15 cellular contexts compared by ENCODE assay signal in the genomic region with DNA sequence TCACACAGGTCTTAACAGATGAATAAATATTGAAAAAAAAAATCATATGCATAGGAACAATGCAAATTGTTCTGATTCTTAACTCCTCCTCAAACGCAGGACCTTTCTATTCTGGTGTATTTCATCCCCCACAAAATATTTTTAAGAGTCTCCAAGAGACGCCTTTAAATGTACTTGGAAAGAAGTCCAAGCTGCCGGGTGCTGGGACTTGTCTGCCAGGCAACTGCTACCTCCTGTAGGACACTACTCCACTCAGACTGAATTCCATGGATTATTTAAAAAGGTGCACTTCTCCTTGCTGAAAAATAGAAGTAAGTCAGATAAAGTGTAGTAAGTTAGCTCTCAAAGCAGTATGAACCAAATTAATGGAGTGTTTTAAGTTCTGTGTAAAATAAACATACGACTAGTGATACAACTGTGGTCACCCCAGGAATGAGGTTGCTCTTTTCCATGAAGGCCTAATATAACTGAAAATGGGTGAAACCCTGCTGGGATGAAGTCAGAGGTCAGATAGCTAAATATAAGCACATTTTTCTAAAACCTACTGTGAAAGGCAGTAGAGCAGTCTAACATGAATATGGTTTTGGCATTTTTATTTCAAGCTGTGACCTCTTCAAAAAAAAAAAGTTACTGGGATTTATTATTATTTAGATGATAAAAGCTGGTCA.
DNase-seq lines count a peak whose midpoint lies in the region; TF ChIP-seq lines count a peak whose summit lies in the region.
"Had no signal": no experiment of that assay in that cellular context is flagged by ENCODE, and none has a peak within 500 bp of the region (broad histone marks: within the 10 kb centered on the region; RNA-seq: fewer than 3 reads in every experiment).

No MANE protein-coding gene starts in this region.

- H3K27ac ChIP-seq in esophagus muscularis mucosa (replicated peaks in 1 of 4) (peak overlapping the region; percentile 58 to 66 (median 61)), sigmoid colon (peak overlapping the region; percentile 19 to 71 (median 52)), adrenal gland (no peak overlapping the region)
- H3K27ac ChIP-seq: Peyer's patch had no signal

- in situ Hi-C loops in HAP-1 (cut with MboI; ENCODE audit: low sequenced_read_pairs), result no loop called here

- H3K27me3 ChIP-seq in BJ (ENCODE audit: control insufficient read depth, insufficient read depth, low read length) (no peaks in the 10 kb centered on the region), esophagus muscularis mucosa (no peaks in the 10 kb centered on the region), sigmoid colon (no peaks in the 10 kb centered on the region), HAP-1 (ENCODE audit: low read depth) (no peaks in the 10 kb centered on the region), adrenal gland (no peaks in the 10 kb centered on the region)
- H3K27me3 ChIP-seq: Peyer's patch had no signal

- POLR2A ChIA-PET in BJ (lab: Charles Lee), result no interaction called here

- TF ChIP-seq POLR2A in esophagus muscularis mucosa (IDR thresholded peaks at IDR 0.05; ENCODE audit: low read depth) (no peak), sigmoid colon (IDR thresholded peaks at IDR 0.05) (no peak), adrenal gland (IDR thresholded peaks at IDR 0.05) (no peak)

- H3K4me3 ChIP-seq in BJ (ENCODE audit: low read depth, low read length) (no peak overlapping the region), HFF-Myc (replicated peaks; ENCODE audit: low read depth, low read length) (no peak overlapping the region), esophagus muscularis mucosa (no peak overlapping the region), sigmoid colon (no peak overlapping the region), HAP-1 (no peak overlapping the region), adrenal gland (no peak overlapping the region)
- H3K4me3 ChIP-seq: MG63, Peyer's patch had no signal

- DNase-seq in BJ (ENCODE audit: low read depth), result peak; percentile 8
- peak; percentile 2 for DNase-seq in HFF-Myc (ENCODE audit: extremely low read depth, low read depth)
- DNase-seq in esophagus muscularis mucosa (ENCODE audit: extremely low spot score), result no peak
- no peak for DNase-seq in sigmoid colon
- no peak for DNase-seq in HAP-1 (ENCODE audit: low spot score in 2 of 2)
- DNase-seq in COR-L47 (lab: John Stamatoyannopoulos, UW), result no peak
- DNase-seq in adrenal gland, result no peak
- DNase-seq: CD4-positive, alpha-beta memory T cell; H7; MG63; NCI-H1105; NCI-H1694 treated with DMSO at 0.1 percent for 48 hours; NCI-H510A; Peyer's patch; SHP77 treated with DMSO at 0.1 percent for 48 hours had no signal

- no peaks in the 10 kb centered on the region for H3K36me3 ChIP-seq in BJ (ENCODE audit: control insufficient read depth, insufficient read depth, low read length)
- H3K36me3 ChIP-seq in esophagus muscularis mucosa, result no peaks in the 10 kb centered on the region
- no peaks in the 10 kb centered on the region for H3K36me3 ChIP-seq in sigmoid colon
- no peaks in the 10 kb centered on the region for H3K36me3 ChIP-seq in HAP-1 (replicated peaks)
- no peaks in the 10 kb centered on the region for H3K36me3 ChIP-seq in adrenal gland (replicated peaks in 1 of 2)
- H3K36me3 ChIP-seq: MG63, Peyer's patch had no signal

- H3K4me1 ChIP-seq in esophagus muscularis mucosa (peaks cover 0 to 31% (median 18%) of the 10 kb centered on the region in 4 donors), sigmoid colon (peaks cover 0 to 22% (median 17%) of the 10 kb centered on the region in 4 donors), HAP-1 (no peaks in the 10 kb centered on the region), adrenal gland (replicated peaks in 1 of 2) (no peaks in the 10 kb centered on the region)
- H3K4me1 ChIP-seq: Peyer's patch had no signal

- TF ChIP-seq EP300 in esophagus muscularis mucosa (IDR thresholded peaks at IDR 0.05) (no peak), sigmoid colon (IDR thresholded peaks at IDR 0.05) (no peak)

- H3K9me3 ChIP-seq in esophagus muscularis mucosa (peaks cover 0 to 16% (median 3%) of the 10 kb centered on the region in 4 donors), sigmoid colon (peaks cover 0 to 6% (median 2%) of the 10 kb centered on the region in 4 donors), HAP-1 (no peaks in the 10 kb centered on the region), adrenal gland (replicated peaks in 1 of 3) (no peaks in the 10 kb centered on the region)
- H3K9me3 ChIP-seq: Peyer's patch had no signal

- intact Hi-C loops in esophagus muscularis mucosa (cut with DNase I) (no loop called here), sigmoid colon (cut with DNase I) (no loop called here), adrenal gland (cut with DNase I) (no loop called here)

- no peak for TF ChIP-seq CTCF in BJ (IDR thresholded peaks at IDR 0.05; ENCODE audit: insufficient read depth, low read depth, low read length)
- no peak for TF ChIP-seq CTCF in HFF-Myc (IDR thresholded peaks at IDR 0.05; ENCODE audit: low read depth, low read length, missing control alignments)
- no peak for TF ChIP-seq CTCF in esophagus muscularis mucosa (IDR thresholded peaks at IDR 0.05)
- no peak for TF ChIP-seq CTCF in sigmoid colon (IDR thresholded peaks at IDR 0.05)
- no peak for TF ChIP-seq CTCF in adrenal gland (IDR thresholded peaks at IDR 0.05)

- WGBS in esophagus muscularis mucosa, result 33% methylated on average over 4 of the region's 4 CpGs
- 74 to 76% methylated on average over 4 of the region's 4 CpGs for WGBS in sigmoid colon, 2 donors
- 68 to 78% (median 73%) methylated on average over 4 of the region's 4 CpGs for WGBS in adrenal gland, 4 donors

- CTCF ChIA-PET in BJ (lab: Yijun Ruan, JAX), result interaction anchor here (0.8 kb wide), 1 partner anchor 78 kb away, joined by 4 read pairs; no protein-coding TSS in a partner anchor

Comparison
In these comparisons a context has a peak if more than half of its experiments do, and no peak if none do; other contexts are left out.
1. DNase-seq: peak in BJ (single experiment) and HFF-Myc (single experiment); none in esophagus muscularis mucosa (single experiment), sigmoid colon (single experiment), HAP-1 (0 of 2), COR-L47 (single experiment) and adrenal gland (0 of 7).
2. H3K27ac ChIP-seq: peak in esophagus muscularis mucosa (4 of 4) and sigmoid colon (4 of 4); none in adrenal gland (0 of 5).